ENCODE assay signal across 8 cellular contexts in genomic region chr6:148745926-148746325, GRCh38. TPM values are rescaled to one million over a fixed set of nuclear protein-coding genes. Genes with fewer than 3 reads are reported as not detected.
DNase-seq lines count a peak whose midpoint lies in the region; ATAC-seq, FAIRE-seq and TF ChIP-seq lines count a peak whose summit lies in the region.

No MANE protein-coding gene starts in this region.

- FAIRE-seq in GM12891 (lab: Jason Lieb, UNC) = no peak

- H3K36me3 ChIP-seq in SK-N-MC (ENCODE audit: insufficient read depth, low read length) (no peaks in the 10 kb centered on the region), sigmoid colon (no peaks in the 10 kb centered on the region)

- H3K27me3 ChIP-seq in sigmoid colon = no peaks in the 10 kb centered on the region

- TF ChIP-seq CTCF in fibroblast of pulmonary artery (IDR thresholded peaks at IDR 0.05; ENCODE audit: low read length, missing control alignments) = no peak
- TF ChIP-seq CTCF in sigmoid colon (IDR thresholded peaks at IDR 0.05) = no peak
- no peak for TF ChIP-seq CTCF in omental fat pad (IDR thresholded peaks at IDR 0.05)

- peak overlapping the region; percentile 86 for H3K9ac ChIP-seq in SK-N-MC (ENCODE audit: insufficient read length)

- H3K9me3 ChIP-seq in SK-N-MC (ENCODE audit: low read depth, low read length) = no peaks in the 10 kb centered on the region
- H3K9me3 ChIP-seq in sigmoid colon = no peaks in the 10 kb centered on the region

- intact Hi-C loops in sigmoid colon (cut with DNase I) (loop anchor here (2.0 to 5.0 kb wide), 3 partner anchors 134 to 205 kb away; no protein-coding TSS in a partner anchor), sciatic nerve (cut with DNase I) (loop anchor here (10.0 kb wide), 1 partner anchor 199 kb away; no protein-coding TSS in a partner anchor)

- no peak for TF ChIP-seq EP300 in sigmoid colon (IDR thresholded peaks at IDR 0.05)

- no peak for TF ChIP-seq POLR2A in sigmoid colon (IDR thresholded peaks at IDR 0.05)
- TF ChIP-seq POLR2A in GM12891 (IDR thresholded peaks at IDR 0.05; ENCODE audit: low read depth, low read length) = no peak

- no peak for DNase-seq in SK-N-MC (ENCODE audit: low read depth, low spot score)
- DNase-seq in fibroblast of pulmonary artery (ENCODE audit: low read depth) = no peak
- DNase-seq in sigmoid colon = no peak
- DNase-seq in omental fat pad (ENCODE audit: low spot score) = no peak
- DNase-seq in sciatic nerve (ENCODE audit: low spot score) = no peak
- no peak for DNase-seq in GM12891 (ENCODE audit: insufficient read length, low spot score)

- 0 out of 2 replicates have a peak overlapping the region, but pooled peaks have one; percentile 61 for H3K27ac ChIP-seq in SK-N-MC
- H3K27ac ChIP-seq in sigmoid colon = peak overlapping the region; percentile 88 to 98 (median 90)

- H3K4me3 ChIP-seq in GM08714 (ENCODE audit: low read length) (peak overlapping the region; percentile 83), SK-N-MC (peak overlapping the region; percentile 86), fibroblast of pulmonary artery (replicated peaks; ENCODE audit: low read depth, low read length) (peak overlapping the region; percentile 78), sigmoid colon (peak overlapping the region; percentile 69 to 94 (median 92))

- no peak for ATAC-seq in omental fat pad (ENCODE audit: low FRiP score)
- ATAC-seq in sciatic nerve = no peak
- ATAC-seq in HG02840 (IDR thresholded peaks at IDR 0.05; ENCODE audit: low FRiP score, unreplicated experiment) = no peak

- peaks cover 0 to 25% (median 15%) of the 10 kb centered on the region in 4 donors for H3K4me1 ChIP-seq in sigmoid colon

- 14 to 20% methylated on average over 6 of the region's 6 CpGs for WGBS in sigmoid colon, 2 donors

TF ChIP-seq in GM12891, 5 proteins besides CTCF, POLR2A, EP300 and RAD21:
- TF ChIP-seq POU2F2 (IDR thresholded peaks at IDR 0.05; ENCODE audit: low read depth, low read length) (no peak), SPI1 (IDR thresholded peaks at IDR 0.05; ENCODE audit: low read depth, low read length) (no peak), POLR2AphosphoS5 (IDR thresholded peaks at IDR 0.05; ENCODE audit: low read depth, low read length) (no peak), TAF1 (IDR thresholded peaks at IDR 0.05; ENCODE audit: low read depth, low read length) (no peak), PAX5 (IDR thresholded peaks at IDR 0.05; ENCODE audit: insufficient read depth, low read length, severe bottlenecking) (no peak)

RNA-seq across cellular contexts. Expression of gene UST, which starts 0.9 kb away (rescaled TPM):
- total RNA-seq in sigmoid colon (10 to 100 TPM; 21.8 to 35.2 (median 24.5) TPM), omental fat pad (10 to 100 TPM in 3 of 4 donors, 1 to 10 TPM in 1; 9.2 to 20.8 (median 15.0) TPM), sciatic nerve (33.1 TPM)
- 1 to 10 TPM in 2 of 3 donors, under 1 TPM in 1; 0.46 to 4.2 (median 3.3) TPM for polyA plus RNA-seq in sigmoid colon
- polyA plus RNA-seq in GM12891 (2012; ENCODE audit: low read depth, missing spikeins) = 9.5 TPM
